Comparison of ENCODE assay signal across 24 cellular contexts in the genomic region with DNA sequence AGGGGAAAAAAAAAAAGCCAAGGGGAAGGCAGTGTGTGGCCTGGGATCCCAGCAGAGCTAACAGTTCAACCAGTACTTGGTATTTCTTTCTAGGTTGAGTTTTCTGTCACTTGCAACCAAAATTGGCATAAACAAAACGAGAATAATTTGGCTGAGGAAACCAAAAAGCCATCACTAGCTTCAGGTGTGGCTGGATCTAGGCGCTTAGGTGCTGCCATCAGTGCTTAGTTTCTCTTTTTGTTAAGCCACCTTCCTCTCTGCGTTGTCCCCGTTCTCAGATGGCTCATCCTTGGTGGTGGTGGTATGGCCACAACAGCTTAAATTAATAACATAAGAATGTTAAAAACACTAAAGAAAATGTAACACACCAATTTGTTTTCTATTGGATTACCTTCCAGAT. TPM values are rescaled to one million over a fixed set of nuclear protein-coding genes. Genes with fewer than 3 reads are reported as not detected.
"Had no signal": no experiment of that assay in that cellular context is flagged by ENCODE, and none has a peak within 500 bp of the region (broad histone marks: within the 10 kb centered on the region; RNA-seq: fewer than 3 reads in every experiment).

No MANE protein-coding gene starts in this region.

- DNase-seq: activated B cell treated with CpG ODN at 0.5 μM for 24 hours; activated CD4-positive, alpha-beta T cell treated with anti-CD3 and anti-CD28 coated beads, Interleukin-2, amount 50 U/mL, for 1 hour; activated CD8-positive, alpha-beta T cell treated with anti-CD3 and anti-CD28 coated beads for 36 hours; activated gamma-delta T cell treated with Interleukin-2 at 50 U/mL for 16 hours; activated naive CD4-positive, alpha-beta T cell treated with anti-CD3 and anti-CD28 coated beads, Interleukin-2, amount 50 U/mL, for 16 hours; activated T-cell treated with anti-CD3 and anti-CD28 coated beads, Interleukin-2, amount 50 U/mL, for 4 hours; amniotic stem cell; cortex of kidney; foreskin keratinocyte; heart right ventricle; left ventricle myocardium superior; ovary; retina; sigmoid colon; small intestine; stimulated activated CD4-positive, alpha-beta T cell treated with anti-CD3 and anti-CD28 coated beads, Interleukin-15, amount 100 ng/mL, for 24 hours; stimulated activated naive CD4-positive, alpha-beta T cell treated with Interleukin-2 at 50 U/mL for 16 hours; T-cell; upper lobe of left lung had no signal

- H3K36me3 ChIP-seq: heart right ventricle, ovary, sigmoid colon, upper lobe of left lung, vagina had no signal

- H3K9me3 ChIP-seq: heart right ventricle, ovary, sigmoid colon, upper lobe of left lung, vagina had no signal

- H3K4me1 ChIP-seq: foreskin keratinocyte had no signal

- FAIRE-seq: endothelial cell of umbilical vein, small intestine had no signal

- ATAC-seq: activated CD8-positive, alpha-beta T cell treated with anti-CD3 and anti-CD28 coated beads for 36 hours; activated T-cell treated with anti-CD3 and anti-CD28 coated beads, Interleukin-2, amount 50 U/mL, for 4 hours; activated T-helper 17 cell treated with anti-CD3 and anti-CD28 coated beads, Interleukin-2, amount 50 U/mL, for 72 hours; esophagus mucosa; foreskin keratinocyte; heart right ventricle; left ventricle myocardium superior; T-cell had no signal

- H3K27me3 ChIP-seq: ovary, vagina had no signal

- H3K27ac ChIP-seq: foreskin keratinocyte, ovary, upper lobe of left lung, vagina had no signal

RNA-seq across cellular contexts. Expression of a gene that starts 2.4 kb away (rescaled TPM):
- total RNA-seq: activated B cell treated with CpG ODN at 0.5 μM for 24 hours, endothelial cell of umbilical vein, foreskin keratinocyte had no signal
- polyA plus RNA-seq: foreskin keratinocyte, neural cell had no signal
